Comparison of ENCODE assay signal across 8 cellular contexts in genomic region chr6:116011520-116011919, GRCh38. TPM values are rescaled to one million over a fixed set of nuclear protein-coding genes. Genes with fewer than 3 reads are reported as not detected.
A peak's percentile ranks its signal among the peaks of the same experiment; 100 is the strongest.
DNase-seq lines count a peak whose midpoint lies in the region; ATAC-seq lines count a peak whose summit lies in the region.

No MANE protein-coding gene starts in this region.

- DNase-seq in SW480 (ENCODE audit: low spot score) = peak; percentile 94
- peak; percentile 16 for DNase-seq in stimulated activated CD4-positive, alpha-beta T cell treated with anti-CD3 and anti-CD28 coated beads, Interleukin-12 subunit alpha, Interleukin-12 subunit beta, amount 100 ng/mL, for 4 hours
- no peak for DNase-seq in left lobe of liver (ENCODE audit: low spot score)
- no peak for DNase-seq in NCI-H510A treated with DMSO at 0.1 percent for 48 hours (lab: John Stamatoyannopoulos, UW)
- no peak for DNase-seq in amniotic stem cell (lab: John Stamatoyannopoulos, UW)
- DNase-seq in NCI-H446 treated with DMSO at 0.1 percent for 48 hours (lab: John Stamatoyannopoulos, UW) = no peak

- ATAC-seq in GM18909 (IDR thresholded peaks at IDR 0.05; ENCODE audit: poor library complexity, unreplicated experiment) (peak; percentile 68), HG02852 (IDR thresholded peaks at IDR 0.05; ENCODE audit: unreplicated experiment) (peak; percentile 53), left lobe of liver (no peak)

RNA-seq across cellular contexts. Expression of gene FRK, which starts 49.2 kb away (rescaled TPM):
- 12.6 TPM for total RNA-seq in left lobe of liver

Comparison
In these comparisons a context has a peak if more than half of its experiments do, and no peak if none do; other contexts are left out.
1. DNase-seq: peak in SW480 (single experiment) and stimulated activated CD4-positive, alpha-beta T cell treated with anti-CD3 and anti-CD28 coated beads, Interleukin-12 subunit alpha, Interleukin-12 subunit beta, amount 100 ng/mL, for 4 hours (single experiment); none in left lobe of liver (single experiment), NCI-H510A treated with DMSO at 0.1 percent for 48 hours (single experiment), amniotic stem cell (single experiment) and NCI-H446 treated with DMSO at 0.1 percent for 48 hours (single experiment).